8 cellular contexts compared by ENCODE assay signal in the genomic region with DNA sequence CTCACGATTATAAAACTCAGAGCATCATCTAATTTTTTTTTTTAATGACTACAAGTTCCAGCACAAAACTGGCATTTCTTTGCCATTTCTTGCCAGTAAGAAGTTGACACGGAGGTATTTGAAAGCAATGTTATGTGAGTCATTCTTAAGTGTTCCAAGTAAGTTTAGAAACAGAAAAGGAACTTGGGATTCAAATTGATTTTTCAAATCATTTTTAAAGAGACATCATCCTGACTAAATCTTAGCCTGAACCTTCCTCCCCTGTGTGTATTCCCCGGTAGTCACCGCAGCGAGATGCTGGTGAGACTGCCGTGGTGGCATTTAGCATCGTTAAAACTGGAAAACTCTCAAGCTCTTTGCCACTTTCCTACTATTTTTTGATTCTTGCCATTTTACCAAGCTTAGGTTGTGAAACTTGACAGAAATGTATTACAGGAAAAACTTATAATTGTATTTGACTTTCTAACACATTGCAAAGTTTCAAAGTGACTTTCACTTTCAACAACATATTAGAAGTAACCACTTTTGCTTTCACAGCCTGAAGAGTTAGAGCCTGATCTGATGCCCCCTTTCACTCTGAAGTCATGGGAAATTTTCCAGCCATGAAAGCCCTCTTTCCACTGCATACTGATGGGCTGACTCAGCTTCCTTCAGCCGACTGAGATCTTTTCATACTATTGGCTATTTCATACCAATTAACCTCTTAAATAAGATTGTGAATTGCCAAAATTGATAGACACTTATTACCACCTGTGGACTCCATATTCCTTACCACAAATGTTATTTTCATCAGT.
DNase-seq lines count a peak whose midpoint lies in the region; ATAC-seq and TF ChIP-seq lines count a peak whose summit lies in the region.

No MANE protein-coding gene starts in this region.

- no peaks in the 10 kb centered on the region for H3K27me3 ChIP-seq in hepatocyte

- DNase-seq in AG09319 (ENCODE audit: extremely low read depth, low read depth): peak; percentile 44
- peak; percentile 51 for DNase-seq in activated naive CD4-positive, alpha-beta T cell treated with anti-CD3 and anti-CD28 coated beads, Interleukin-2, amount 10 ng/mL, durations not matched to agents 7 days and 5 days
- DNase-seq in iris pigment epithelial cell (ENCODE audit: low read depth): peak; percentile 92
- DNase-seq in stimulated activated naive CD4-positive, alpha-beta T cell treated with Interleukin-2 at 50 U/mL for 16 hours (lab: John Stamatoyannopoulos, UW): peak; percentile 20
- no peak for DNase-seq in hepatocyte (ENCODE audit: low spot score)
- DNase-seq in NCI-H510A (lab: John Stamatoyannopoulos, UW): no peak

- H3K4me1 ChIP-seq in hepatocyte (ENCODE audit: insufficient read depth): no peaks in the 10 kb centered on the region

- peaks cover 41% of the 10 kb centered on the region for H3K4me1 Mint-ChIP-seq in activated naive CD4-positive, alpha-beta T cell treated with anti-CD3 and anti-CD28 coated beads, Interleukin-2, amount 10 ng/mL, durations not matched to agents 7 days and 5 days

- no peaks in the 10 kb centered on the region for H3K9me3 Mint-ChIP-seq in activated naive CD4-positive, alpha-beta T cell treated with anti-CD3 and anti-CD28 coated beads, Interleukin-2, amount 10 ng/mL, durations not matched to agents 7 days and 5 days

- ATAC-seq in GM19455 (IDR thresholded peaks at IDR 0.05; ENCODE audit: unreplicated experiment) (peak; percentile 88), HG03520 (IDR thresholded peaks at IDR 0.05; ENCODE audit: unreplicated experiment) (peak; percentile 76)

- no peak overlapping the region for H3K4me3 ChIP-seq in hepatocyte

- TF ChIP-seq CTCF in AG09319 (IDR thresholded peaks at IDR 0.05; ENCODE audit: low read depth, low read length): no peak
- TF ChIP-seq CTCF in hepatocyte (IDR thresholded peaks at IDR 0.05; ENCODE audit: poor library complexity): no peak

- H3K4me3 Mint-ChIP-seq in activated naive CD4-positive, alpha-beta T cell treated with anti-CD3 and anti-CD28 coated beads, Interleukin-2, amount 10 ng/mL, durations not matched to agents 7 days and 5 days: peak overlapping the region; percentile 77

- no peaks in the 10 kb centered on the region for H4K20me1 ChIP-seq in hepatocyte (ENCODE audit: insufficient read depth, poor library complexity, severe bottlenecking)

- H3K79me2 ChIP-seq in hepatocyte: no peaks in the 10 kb centered on the region

- CTCF ChIA-PET in activated naive CD4-positive, alpha-beta T cell treated with anti-CD3 and anti-CD28 coated beads, Interleukin-2, amount 10 ng/mL, durations not matched to agents 7 days and 5 days (lab: Charles Lee): interaction anchor here (0.8 to 1.3 kb wide), 2 partner anchors 56 to 61 kb away, joined by 3 read pairs; a partner anchor contains a TSS

- WGBS in hepatocyte (ENCODE audit: low lambda C conversion rate, missing lambda C conversion rate): 76% methylated on average over 8 of the region's 8 CpGs

- no peaks in the 10 kb centered on the region for H3K9me2 ChIP-seq in hepatocyte (replicated peaks; ENCODE audit: insufficient read depth)

- H2AFZ ChIP-seq in hepatocyte: no peak overlapping the region

- H3K27ac ChIP-seq in hepatocyte: no peak overlapping the region

- peaks cover 43% of the 10 kb centered on the region for H3K36me3 Mint-ChIP-seq in activated naive CD4-positive, alpha-beta T cell treated with anti-CD3 and anti-CD28 coated beads, Interleukin-2, amount 10 ng/mL, durations not matched to agents 7 days and 5 days

- no peaks in the 10 kb centered on the region for H3K27me3 Mint-ChIP-seq in activated naive CD4-positive, alpha-beta T cell treated with anti-CD3 and anti-CD28 coated beads, Interleukin-2, amount 10 ng/mL, durations not matched to agents 7 days and 5 days

- no peak overlapping the region for H3K4me2 ChIP-seq in hepatocyte

- no peaks in the 10 kb centered on the region for H3K36me3 ChIP-seq in hepatocyte (replicated peaks; ENCODE audit: insufficient read depth, low read depth)

- H3K9me3 ChIP-seq in hepatocyte (ENCODE audit: low read depth): no peaks in the 10 kb centered on the region

- peak overlapping the region; percentile 94 for H3K27ac Mint-ChIP-seq in activated naive CD4-positive, alpha-beta T cell treated with anti-CD3 and anti-CD28 coated beads, Interleukin-2, amount 10 ng/mL, durations not matched to agents 7 days and 5 days

Comparison
In these comparisons a context has a peak if more than half of its experiments do, and no peak if none do; other contexts are left out.
1. DNase-seq: peak in AG09319 (single experiment), activated naive CD4-positive, alpha-beta T cell treated with anti-CD3 and anti-CD28 coated beads, Interleukin-2, amount 10 ng/mL, durations not matched to agents 7 days and 5 days (single experiment), iris pigment epithelial cell (single experiment) and stimulated activated naive CD4-positive, alpha-beta T cell treated with Interleukin-2 at 50 U/mL for 16 hours (single experiment); none in hepatocyte (single experiment) and NCI-H510A (single experiment).